ENCODE assay signal across 26 cellular contexts in genomic region chr6:70973591-70973990, GRCh38. TPM values are rescaled to one million over a fixed set of nuclear protein-coding genes. Genes with fewer than 3 reads are reported as not detected.
"Had no signal": no experiment of that assay in that cellular context is flagged by ENCODE, and none has a peak within 500 bp of the region (broad histone marks: within the 10 kb centered on the region; RNA-seq: fewer than 3 reads in every experiment).

No MANE protein-coding gene starts in this region.

- ATAC-seq: activated CD4-positive, alpha-beta T cell treated with anti-CD3 and anti-CD28 coated beads for 36 hours; heart left ventricle; left ventricle myocardium superior; WTC11 had no signal

- H3K4me3 ChIP-seq: dorsolateral prefrontal cortex, heart left ventricle had no signal

- H3K9me3 Mint-ChIP-seq: activated T-helper 1 cell treated with anti-CD3 and anti-CD28 coated beads, Interleukin-12 subunit alpha, Interleukin-12 subunit beta, Interleukin-2, Interleukin-4 antibody, amounts not matched to agents 30 ng/mL and 10 ng/mL and 1 ng/mL, durations not matched to agents 14 hours and 24 hours and 36 hours had no signal

- FAIRE-seq: colon, frontal cortex, TTC549 had no signal

- H3K27ac ChIP-seq: dorsolateral prefrontal cortex, heart left ventricle had no signal

- H3K4me3 Mint-ChIP-seq: activated CD4-positive, alpha-beta T cell treated with anti-CD3 and anti-CD28 coated beads for 36 hours; activated naive CD8-positive, alpha-beta T cell treated with anti-CD3 and anti-CD28 coated beads for 36 hours; activated T-helper 1 cell treated with anti-CD3 and anti-CD28 coated beads, Interleukin-12 subunit alpha, Interleukin-12 subunit beta, Interleukin-2, Interleukin-4 antibody, amounts not matched to agents 30 ng/mL and 10 ng/mL and 1 ng/mL, durations not matched to agents 14 hours and 24 hours and 36 hours; endodermal cell; memory B cell; WTC11 had no signal

- H3K36me3 Mint-ChIP-seq: activated naive CD8-positive, alpha-beta T cell treated with anti-CD3 and anti-CD28 coated beads for 36 hours had no signal

- H3K27ac Mint-ChIP-seq: activated CD4-positive, alpha-beta T cell treated with anti-CD3 and anti-CD28 coated beads for 36 hours; activated naive CD8-positive, alpha-beta T cell treated with anti-CD3 and anti-CD28 coated beads for 36 hours; activated T-helper 1 cell treated with anti-CD3 and anti-CD28 coated beads, Interleukin-12 subunit alpha, Interleukin-12 subunit beta, Interleukin-2, Interleukin-4 antibody, amounts not matched to agents 30 ng/mL and 10 ng/mL and 1 ng/mL, durations not matched to agents 14 hours and 24 hours and 36 hours; endodermal cell; memory B cell; progenitor cell of endocrine pancreas; WTC11 had no signal

- DNase-seq: activated CD4-positive, alpha-beta T cell treated with anti-CD3 and anti-CD28 coated beads for 36 hours; activated CD4-positive, alpha-beta T cell treated with anti-CD3 and anti-CD28 coated beads, Interleukin-2, amount 50 U/mL, for 48 hours; activated naive CD8-positive, alpha-beta T cell treated with anti-CD3 and anti-CD28 coated beads for 36 hours; amniotic stem cell; caudate nucleus; dorsolateral prefrontal cortex; endodermal cell; heart left ventricle; kidney glomerular epithelial cell; left ventricle myocardium superior; occipital lobe; stimulated activated CD4-positive, alpha-beta T cell treated with anti-CD3 and anti-CD28 coated beads, Interleukin-12 subunit alpha, Interleukin-12 subunit beta, amount 100 ng/mL, for 4 hours; stimulated activated CD4-positive, alpha-beta T cell treated with anti-CD3 and anti-CD28 coated beads, Interleukin-1b, Interleukin-23, amount 100 ng/mL, for 48 hours; stimulated activated CD8-positive, alpha-beta memory T cell treated with anti-CD3 and anti-CD28 coated beads, Interleukin-4, amount 100 ng/mL, for 48 hours; stimulated activated naive CD4-positive, alpha-beta T cell had no signal

- H3K4me1 Mint-ChIP-seq: activated CD4-positive, alpha-beta T cell treated with anti-CD3 and anti-CD28 coated beads for 36 hours; activated naive CD8-positive, alpha-beta T cell treated with anti-CD3 and anti-CD28 coated beads for 36 hours; endodermal cell; memory B cell; WTC11 had no signal

- H3K9me3 ChIP-seq: heart left ventricle had no signal

RNA-seq across cellular contexts. Expression of gene B3GAT2, which starts 16.7 kb away (rescaled TPM):
- total RNA-seq: activated CD4-positive, alpha-beta T cell treated with anti-CD3 and anti-CD28 coated beads for 36 hours; activated T-helper 1 cell treated with anti-CD3 and anti-CD28 coated beads, Interleukin-12 subunit alpha, Interleukin-12 subunit beta, Interleukin-2, Interleukin-4 antibody, amounts not matched to agents 30 ng/mL and 10 ng/mL and 1 ng/mL, durations not matched to agents 14 hours and 24 hours and 36 hours; epithelial cell of proximal tubule; mononuclear cell; T-helper 2 cell treated with Interferon-gamma antibody and Interleukin-4, amounts not matched to agents 100 ng/mL and 5 ng/mL, for 36 hours; ureter had no signal
